In genomic region chr4:126385954-126386353, GRCh38 we compare ENCODE assay signal across 27 cellular contexts.
"Had no signal": no experiment of that assay in that cellular context is flagged by ENCODE, and none has a peak within 500 bp of the region (broad histone marks: within the 10 kb centered on the region; RNA-seq: fewer than 3 reads in every experiment).

No MANE protein-coding gene starts in this region.

- DNase-seq: stimulated activated CD4-positive, alpha-beta T cell treated with anti-CD3 and anti-CD28 coated beads, Interleukin-2, amount 100 ng/mL, for 48 hours; stimulated activated CD4-positive, alpha-beta T cell treated with anti-CD3 and anti-CD28 coated beads, Interleukin-4, amount 100 ng/mL, for 1 hour; stimulated activated CD4-positive, alpha-beta T cell treated with anti-CD3 and anti-CD28 coated beads, Interleukin-4, amount 100 ng/mL, for 24 hours; stimulated activated CD4-positive, alpha-beta T cell treated with anti-CD3 and anti-CD28 coated beads, Interleukin-4, amount 100 ng/mL, for 4 hours; stimulated activated CD8-positive, alpha-beta memory T cell treated with anti-CD3 and anti-CD28 coated beads, Interleukin-4, amount 100 ng/mL, for 48 hours; stimulated activated naive B cell treated with anti-CD40 and anti-IgM and Interleukin-4, amounts not matched to agents 10 μg/mL and 1 μg/mL and 100 μg/mL, for 72 hours; stimulated activated naive CD4-positive, alpha-beta T cell; stimulated activated naive CD4-positive, alpha-beta T cell treated with Interleukin-2 at 50 U/mL for 16 hours; stimulated activated naive CD8-positive, alpha-beta T cell treated with anti-CD3 and anti-CD28 coated beads, Interleukin-15, amount 100 ng/mL, for 72 hours; stimulated activated naive CD8-positive, alpha-beta T cell treated with anti-CD3 and anti-CD28 coated beads, Interleukin-15, Interleukin-2, amounts not matched to agents 100 U/mL and 50 U/mL, for 24 hours; stomach; substantia nigra; testis; thyroid gland; tibial artery; transverse colon; trophoblast cell; upper lobe of left lung; upper lobe of right lung; uterus had no signal

- H3K27ac ChIP-seq: stomach, suprapubic skin, testis, thoracic aorta, thyroid gland, tibial artery, tibial nerve, transverse colon, upper lobe of left lung, upper lobe of right lung, uterus, vagina had no signal

- H3K9me3 ChIP-seq: stomach, suprapubic skin, testis, thyroid gland, tibial artery, transverse colon, upper lobe of left lung, upper lobe of right lung, uterus, vagina had no signal

- FAIRE-seq: urothelium cell line had no signal

- H3K36me3 ChIP-seq: stomach, suprapubic skin, thoracic aorta, thyroid gland, tibial artery, tibial nerve, transverse colon, upper lobe of left lung, upper lobe of right lung, vagina had no signal

- H3K4me1 ChIP-seq: stomach, suprapubic skin, testis, thyroid gland, tibial artery, tibial nerve, transverse colon, upper lobe of left lung, upper lobe of right lung, uterus, vagina had no signal

- ATAC-seq: stimulated activated effector memory CD8-positive, alpha-beta T cell treated with anti-CD3 and anti-CD28 coated beads, Interleukin-12 subunit alpha, Interleukin-12 subunit beta, amount 100 ng/mL, for 72 hours; stimulated activated memory B cell treated with anti-CD40 and anti-IgM and Interleukin-4, amounts not matched to agents 10 μg/mL and 1 μg/mL and 100 μg/mL, for 72 hours; stimulated activated naive B cell treated with anti-CD40 and anti-IgM and Interleukin-4, amounts not matched to agents 10 μg/mL and 1 μg/mL and 100 μg/mL, for 72 hours; stimulated activated naive CD8-positive, alpha-beta T cell treated with anti-CD3 and anti-CD28 coated beads, Interleukin-15, amount 100 ng/mL, for 72 hours; stimulated activated naive CD8-positive, alpha-beta T cell treated with anti-CD3 and anti-CD28 coated beads, Interleukin-15, Interleukin-2, amounts not matched to agents 100 U/mL and 50 U/mL, for 24 hours; upper lobe of right lung had no signal

- H3K4me3 ChIP-seq: stomach, suprapubic skin, testis, thoracic aorta, thyroid gland, tibial artery, tibial nerve, transverse colon, upper lobe of left lung, upper lobe of right lung, uterus, vagina had no signal

- H3K27me3 ChIP-seq: stomach, suprapubic skin, testis, thyroid gland, tibial artery, tibial nerve, transverse colon, upper lobe of left lung, upper lobe of right lung, uterus, vagina had no signal
